10 cellular contexts compared by ENCODE assay signal in genomic region chr14:75566321-75566720, GRCh38. TPM values are rescaled to one million over a fixed set of nuclear protein-coding genes. Genes with fewer than 3 reads are reported as not detected.
DNase-seq lines count a peak whose midpoint lies in the region; ATAC-seq and TF ChIP-seq lines count a peak whose summit lies in the region.
"Had no signal": no experiment of that assay in that cellular context is flagged by ENCODE, and none has a peak within 500 bp of the region (broad histone marks: within the 10 kb centered on the region; RNA-seq: fewer than 3 reads in every experiment).

No MANE protein-coding gene starts in this region.

- H3K36me3 ChIP-seq in KOPT-K1 (ENCODE audit: insufficient read depth, low read length) (no peaks in the 10 kb centered on the region), upper lobe of left lung (no peaks in the 10 kb centered on the region)

- H3K27ac ChIP-seq in KOPT-K1 (ENCODE audit: low read depth, low read length, poor library complexity, severe bottlenecking) (peak overlapping the region; percentile 36), upper lobe of left lung (no peak overlapping the region)

- no peaks in the 10 kb centered on the region for H3K27me3 ChIP-seq in upper lobe of left lung

- H3K4me3 ChIP-seq in upper lobe of left lung: no peak overlapping the region

- no peak for TF ChIP-seq CTCF in upper lobe of left lung (IDR thresholded peaks at IDR 0.05)

- DNase-seq in activated CD4-positive, alpha-beta T cell treated with anti-CD3 and anti-CD28 coated beads, Interleukin-2, amount 50 U/mL, for 24 hours (ENCODE audit: low read depth in 1 of 2, low spot score in 1 of 2): peak; percentile 57 to 84
- DNase-seq in effector CD4-positive, alpha-beta T cell: peak; percentile 37
- DNase-seq in stimulated activated CD8-positive, alpha-beta memory T cell treated with anti-CD3 and anti-CD28 coated beads, Interleukin-15, amount 100 ng/mL, for 48 hours (ENCODE audit: low read depth in 2 of 2): peak; percentile 76 to 80
- no peak for DNase-seq in SHP77 treated with DMSO at 0.1 percent for 48 hours (lab: John Stamatoyannopoulos, UW)
- DNase-seq in upper lobe of left lung: no peak
- DNase-seq: NCI-H526 treated with DMSO at 0.1 percent for 48 hours had no signal

- H3K9me3 ChIP-seq in KOPT-K1 (ENCODE audit: insufficient read depth, low read length, poor library complexity, severe bottlenecking) (no peaks in the 10 kb centered on the region), upper lobe of left lung (no peaks in the 10 kb centered on the region)

- TF ChIP-seq EP300 in upper lobe of left lung (IDR thresholded peaks at IDR 0.05): no peak

- no peak for TF ChIP-seq POLR2A in upper lobe of left lung (IDR thresholded peaks at IDR 0.05)

- no peak for ATAC-seq in HG02759 (IDR thresholded peaks at IDR 0.05; ENCODE audit: unreplicated experiment)
- ATAC-seq in HG02973 (IDR thresholded peaks at IDR 0.05; ENCODE audit: unreplicated experiment): no peak
- no peak for ATAC-seq in upper lobe of left lung (ENCODE audit: low FRiP score in 2 of 2)

- 75 to 76% methylated on average over 4 of the region's 4 CpGs for WGBS in upper lobe of left lung, 2 donors

- no peaks in the 10 kb centered on the region for H3K4me1 ChIP-seq in upper lobe of left lung

RNA-seq across cellular contexts. Expression of gene FLVCR2, which starts 12.1 kb away (rescaled TPM):
- total RNA-seq in upper lobe of left lung: 10 to 100 TPM; 19.4 to 41.3 (median 31.8) TPM

RNA-seq across cellular contexts. Expression of gene BATF, which starts 44.1 kb away (rescaled TPM):
- total RNA-seq in upper lobe of left lung: 10 to 100 TPM in 5 of 6 donors, 1 to 10 TPM in 1; 5.4 to 25.1 (median 10.8) TPM
- total RNA-seq: cerebellum had no signal

Comparison
In these comparisons a context has a peak if more than half of its experiments do, and no peak if none do; other contexts are left out.
1. DNase-seq: peak in activated CD4-positive, alpha-beta T cell treated with anti-CD3 and anti-CD28 coated beads, Interleukin-2, amount 50 U/mL, for 24 hours (2 of 2), effector CD4-positive, alpha-beta T cell (single experiment) and stimulated activated CD8-positive, alpha-beta memory T cell treated with anti-CD3 and anti-CD28 coated beads, Interleukin-15, amount 100 ng/mL, for 48 hours (2 of 2); none in SHP77 treated with DMSO at 0.1 percent for 48 hours (single experiment) and upper lobe of left lung (0 of 2).